In genomic region chr13:66074018-66074615, GRCh38 we compare ENCODE assay signal across 26 cellular contexts.
"Had no signal": no experiment of that assay in that cellular context is flagged by ENCODE, and none has a peak within 500 bp of the region (broad histone marks: within the 10 kb centered on the region; RNA-seq: fewer than 3 reads in every experiment).

No MANE protein-coding gene starts in this region.

- H3K4me3 Mint-ChIP-seq: activated CD4-positive, alpha-beta memory T cell treated with anti-CD3 and anti-CD28 coated beads for 36 hours; activated CD4-positive, alpha-beta T cell treated with anti-CD3 and anti-CD28 coated beads, Interleukin-2, amount 10 ng/mL, durations not matched to agents 7 days and 5 days; activated naive CD4-positive, alpha-beta T cell treated with anti-CD3 and anti-CD28 coated beads, Interleukin-2, amount 10 ng/mL, durations not matched to agents 7 days and 5 days; activated naive CD8-positive, alpha-beta T cell; activated naive CD8-positive, alpha-beta T cell treated with anti-CD3 and anti-CD28 coated beads, Interleukin-2, amount 50 U/mL, for 24 hours; activated T-cell treated with anti-CD3 and anti-CD28 coated beads, Interleukin-2, amount 50 U/mL, for 4 hours; brain had no signal

- ATAC-seq: activated naive CD8-positive, alpha-beta T cell treated with anti-CD3 and anti-CD28 coated beads, Interleukin-2, amount 50 U/mL, for 24 hours; activated T-cell treated with anti-CD3 and anti-CD28 coated beads, Interleukin-2, amount 50 U/mL, for 4 hours had no signal

- H3K9me3 Mint-ChIP-seq: activated CD4-positive, alpha-beta T cell treated with anti-CD3 and anti-CD28 coated beads, Interleukin-2, amount 10 ng/mL, durations not matched to agents 7 days and 5 days; brain had no signal

- DNase-seq: activated CD4-positive, alpha-beta memory T cell treated with anti-CD3 and anti-CD28 coated beads for 36 hours; activated CD4-positive, alpha-beta T cell treated with anti-CD3 and anti-CD28 coated beads, Interleukin-2, amount 10 ng/mL, durations not matched to agents 7 days and 5 days; activated CD8-positive, alpha-beta memory T cell treated with anti-CD3 and anti-CD28 coated beads, Interleukin-2, amount 50 U/mL, for 4 hours; activated effector memory CD4-positive, alpha-beta T cell treated with Interleukin-2 at 50 U/mL for 16 hours; activated naive CD4-positive, alpha-beta T cell treated with anti-CD3 and anti-CD28 coated beads, Interleukin-2, amount 10 ng/mL, durations not matched to agents 7 days and 5 days; activated naive CD8-positive, alpha-beta T cell treated with anti-CD3 and anti-CD28 coated beads, Interleukin-2, amount 50 U/mL, for 24 hours; activated T-cell treated with anti-CD3 and anti-CD28 coated beads for 4 hours; activated T-cell treated with anti-CD3 and anti-CD28 coated beads, Interleukin-2, amount 50 U/mL, for 4 hours; anterior cingulate cortex; central memory CD4-positive, alpha-beta T cell; NCI-H1048; NCI-H1105 treated with DMSO at 0.1 percent for 48 hours; NCI-H1436; NCI-H1694; NCI-H1930; NCI-H2081 treated with DMSO at 0.1 percent for 48 hours; NCI-H510A; NCI-H526; NCI-H748 treated with DMSO at 0.1 percent for 48 hours; NK-92 treated with Interleukin-12 subunit alpha and Interleukin-12 subunit beta, amount 100 ng/mL, for 24 hours; Right ventricle myocardium superior; SW 1271; T-helper 1 cell; T1000 had no signal

- H3K4me1 Mint-ChIP-seq: activated CD4-positive, alpha-beta T cell treated with anti-CD3 and anti-CD28 coated beads, Interleukin-2, amount 10 ng/mL, durations not matched to agents 7 days and 5 days; activated naive CD4-positive, alpha-beta T cell treated with anti-CD3 and anti-CD28 coated beads, Interleukin-2, amount 10 ng/mL, durations not matched to agents 7 days and 5 days; activated naive CD8-positive, alpha-beta T cell treated with anti-CD3 and anti-CD28 coated beads, Interleukin-2, amount 50 U/mL, for 24 hours; brain had no signal

- H3K36me3 Mint-ChIP-seq: activated CD4-positive, alpha-beta memory T cell treated with anti-CD3 and anti-CD28 coated beads for 36 hours; activated naive CD4-positive, alpha-beta T cell treated with anti-CD3 and anti-CD28 coated beads, Interleukin-2, amount 10 ng/mL, durations not matched to agents 7 days and 5 days; activated naive CD8-positive, alpha-beta T cell; brain had no signal

- H3K27me3 Mint-ChIP-seq: activated CD4-positive, alpha-beta memory T cell treated with anti-CD3 and anti-CD28 coated beads for 36 hours; activated CD4-positive, alpha-beta T cell treated with anti-CD3 and anti-CD28 coated beads, Interleukin-2, amount 10 ng/mL, durations not matched to agents 7 days and 5 days; activated naive CD4-positive, alpha-beta T cell treated with anti-CD3 and anti-CD28 coated beads, Interleukin-2, amount 10 ng/mL, durations not matched to agents 7 days and 5 days; activated naive CD8-positive, alpha-beta T cell; activated naive CD8-positive, alpha-beta T cell treated with anti-CD3 and anti-CD28 coated beads, Interleukin-2, amount 50 U/mL, for 24 hours; brain had no signal

- H3K27ac Mint-ChIP-seq: activated CD4-positive, alpha-beta memory T cell treated with anti-CD3 and anti-CD28 coated beads for 36 hours; activated CD4-positive, alpha-beta T cell treated with anti-CD3 and anti-CD28 coated beads, Interleukin-2, amount 10 ng/mL, durations not matched to agents 7 days and 5 days; activated naive CD4-positive, alpha-beta T cell treated with anti-CD3 and anti-CD28 coated beads, Interleukin-2, amount 10 ng/mL, durations not matched to agents 7 days and 5 days; activated naive CD8-positive, alpha-beta T cell; activated naive CD8-positive, alpha-beta T cell treated with anti-CD3 and anti-CD28 coated beads, Interleukin-2, amount 50 U/mL, for 24 hours; brain had no signal
